24 cellular contexts compared by ENCODE assay signal in genomic region chr13:26956532-26957142, GRCh38.
A peak's percentile ranks its signal among the peaks of the same experiment; 100 is the strongest.
DNase-seq lines count a peak whose midpoint lies in the region; ATAC-seq and TF ChIP-seq lines count a peak whose summit lies in the region.
"Had no signal": no experiment of that assay in that cellular context is flagged by ENCODE, and none has a peak within 500 bp of the region (broad histone marks: within the 10 kb centered on the region; RNA-seq: fewer than 3 reads in every experiment).

No MANE protein-coding gene starts in this region.

- H3K4me3 ChIP-seq in Jurkat, Clone E6-1 (ENCODE audit: low read length): no peak overlapping the region
- no peak overlapping the region for H3K4me3 ChIP-seq in colonic mucosa
- no peak overlapping the region for H3K4me3 ChIP-seq in mucosa of rectum (ENCODE audit: low read length in 2 of 2)
- H3K4me3 ChIP-seq: right lobe of liver, stomach had no signal

- no peaks in the 10 kb centered on the region for H3K36me3 ChIP-seq in colonic mucosa
- H3K36me3 ChIP-seq in mucosa of rectum (ENCODE audit: control insufficient read depth in 2 of 2, insufficient read depth in 2 of 2, low read length in 2 of 2): no peaks in the 10 kb centered on the region
- H3K36me3 ChIP-seq: right lobe of liver, stomach, WERI-Rb-1 had no signal

- no peaks in the 10 kb centered on the region for H3K36me3 Mint-ChIP-seq in T-helper 17 cell (ENCODE audit: low read depth)
- H3K36me3 Mint-ChIP-seq: activated naive CD8-positive, alpha-beta T cell had no signal

- H3K4me1 ChIP-seq in colonic mucosa: peaks cover 8% of the 10 kb centered on the region
- peaks cover 71 to 88% of the 10 kb centered on the region in 2 donors for H3K4me1 ChIP-seq in mucosa of rectum (ENCODE audit: control insufficient read depth in 2 of 2, insufficient read depth in 2 of 2, low read length in 2 of 2)

- H3K9ac ChIP-seq in colonic mucosa (ENCODE audit: low read depth in 2 of 2, low read length in 2 of 2): peak overlapping the region; percentile 51 to 78
- peak overlapping the region in 1 of 2 donors; percentile 65 for H3K9ac ChIP-seq in mucosa of rectum (ENCODE audit: low read depth in 1 of 2, low read length in 2 of 2)

- peaks cover 3% of the 10 kb centered on the region for H3K4me1 Mint-ChIP-seq in T-helper 17 cell
- H3K4me1 Mint-ChIP-seq: activated CD4-positive, alpha-beta T cell treated with anti-CD3 and anti-CD28 coated beads, Interleukin-2, amount 10 ng/mL, durations not matched to agents 24 days and 14 days had no signal

- H3K27me3 Mint-ChIP-seq in T-helper 17 cell: peaks cover 37% of the 10 kb centered on the region
- H3K27me3 Mint-ChIP-seq: activated naive CD8-positive, alpha-beta T cell had no signal

- H3K27ac ChIP-seq in colonic mucosa (peak overlapping the region; percentile 87), mucosa of rectum (ENCODE audit: low read depth in 2 of 2, low read length in 2 of 2) (peak overlapping the region; percentile 90 to 92)
- H3K27ac ChIP-seq: WERI-Rb-1 had no signal

- ATAC-seq in T-helper 17 cell: no peak

- no peak for TF ChIP-seq CTCF in colonic mucosa (IDR thresholded peaks at IDR 0.05)

- H3K4me3 Mint-ChIP-seq in T-helper 17 cell: no peak overlapping the region
- H3K4me3 Mint-ChIP-seq: activated CD4-positive, alpha-beta T cell treated with anti-CD3 and anti-CD28 coated beads, Interleukin-2, amount 10 ng/mL, durations not matched to agents 24 days and 14 days; activated naive CD8-positive, alpha-beta T cell had no signal

- H3K27me3 ChIP-seq in colonic mucosa: no peaks in the 10 kb centered on the region
- H3K27me3 ChIP-seq in mucosa of rectum (ENCODE audit: control insufficient read depth in 2 of 2, insufficient read depth in 2 of 2, low read length in 2 of 2): no peaks in the 10 kb centered on the region
- H3K27me3 ChIP-seq: right lobe of liver had no signal

- intact Hi-C loops in colonic mucosa (cut with DNase I): loop anchor here (10.0 kb wide), 1 partner anchor 1018 kb away; no protein-coding TSS in a partner anchor

- peak; percentile 29 for DNase-seq in Jurkat, Clone E6-1 (ENCODE audit: low read depth, low spot score)
- peak; percentile 85 for DNase-seq in colonic mucosa
- DNase-seq in activated CD4-positive, alpha-beta T cell treated with anti-CD3 and anti-CD28 coated beads for 1 hour: no peak
- DNase-seq in DMS53 (lab: John Stamatoyannopoulos, UW): no peak
- DNase-seq in T-helper 17 cell: no peak
- no peak for DNase-seq in pons (ENCODE audit: low spot score)
- DNase-seq: activated CD4-positive, alpha-beta T cell treated with anti-CD3 and anti-CD28 coated beads, Interleukin-2, amount 10 ng/mL, durations not matched to agents 24 days and 14 days; activated CD8-positive, alpha-beta memory T cell treated with anti-CD3 and anti-CD28 coated beads for 24 hours; activated T-cell treated with anti-CD3 and anti-CD28 coated beads for 4 hours; C1 segment of cervical spinal cord; COR-L47; DMS79; GOT3; hypothalamus; KG1; NCI-H1417 treated with DMSO at 0.1 percent for 48 hours; NCI-H345; NCI-H748 treated with DMSO at 0.1 percent for 48 hours; right lobe of liver; SIG-M5; stomach; WERI-Rb-1 had no signal

- no peak overlapping the region for H3K27ac Mint-ChIP-seq in T-helper 17 cell
- H3K27ac Mint-ChIP-seq: activated CD4-positive, alpha-beta T cell treated with anti-CD3 and anti-CD28 coated beads, Interleukin-2, amount 10 ng/mL, durations not matched to agents 24 days and 14 days; activated naive CD8-positive, alpha-beta T cell had no signal

- H3K9me3 ChIP-seq in colonic mucosa (no peaks in the 10 kb centered on the region), mucosa of rectum (ENCODE audit: control insufficient read depth in 2 of 2, low read length in 2 of 2) (no peaks in the 10 kb centered on the region), T-helper 17 cell (ENCODE audit: control insufficient read depth, low read length, poor library complexity, severe bottlenecking) (no peaks in the 10 kb centered on the region)
- H3K9me3 ChIP-seq: right lobe of liver, stomach had no signal

Comparison
In these comparisons a context has a peak if more than half of its experiments do, and no peak if none do; other contexts are left out.
1. DNase-seq: peak in Jurkat, Clone E6-1 (single experiment) and colonic mucosa (single experiment); none in activated CD4-positive, alpha-beta T cell treated with anti-CD3 and anti-CD28 coated beads for 1 hour (single experiment), DMS53 (single experiment), T-helper 17 cell (0 of 3) and pons (single experiment).